In genomic region chr9:12812710-12813109, GRCh38 we compare ENCODE assay signal across 17 cellular contexts. TPM values are rescaled to one million over a fixed set of nuclear protein-coding genes. Genes with fewer than 3 reads are reported as not detected.
A peak's percentile ranks its signal among the peaks of the same experiment; 100 is the strongest.
DNase-seq lines count a peak whose midpoint lies in the region; ATAC-seq and TF ChIP-seq lines count a peak whose summit lies in the region.
"Had no signal": no experiment of that assay in that cellular context is flagged by ENCODE, and none has a peak within 500 bp of the region (broad histone marks: within the 10 kb centered on the region; RNA-seq: fewer than 3 reads in every experiment).

No MANE protein-coding gene starts in this region.

- WGBS in body of pancreas, 2 donors: 0 to 30% methylated on average over 1 of the region's 1 CpG
- WGBS in stomach, 5 donors: 0 to 52% (median 29%) methylated on average over 1 of the region's 1 CpG

- H3K27ac ChIP-seq in body of pancreas: peak overlapping the region in 3 of 4 donors; percentile 76 to 89 (median 84)
- H3K27ac ChIP-seq in foreskin keratinocyte: peak overlapping the region; percentile 99
- H3K27ac ChIP-seq in stomach: peak overlapping the region in 4 of 5 donors; percentile 3 to 84 (median 78)
- H3K27ac ChIP-seq: left ventricle myocardium inferior, ovary had no signal

- no peak for TF ChIP-seq CTCF in HFFc6 (IDR thresholded peaks at IDR 0.05)
- TF ChIP-seq CTCF in body of pancreas (IDR thresholded peaks at IDR 0.05): no peak
- no peak for TF ChIP-seq CTCF in foreskin keratinocyte (conservative IDR thresholded peaks at IDR 0.05)
- TF ChIP-seq CTCF in stomach (IDR thresholded peaks at IDR 0.05): no peak
- TF ChIP-seq CTCF in CD14-positive monocyte (IDR thresholded peaks at IDR 0.05): no peak

- no peaks in the 10 kb centered on the region for H3K36me3 Mint-ChIP-seq in HFFc6 (ENCODE audit: low read depth)
- H3K36me3 Mint-ChIP-seq in CD14-positive monocyte: no peaks in the 10 kb centered on the region

- H3K9me3 ChIP-seq in body of pancreas (no peaks in the 10 kb centered on the region), stomach (no peaks in the 10 kb centered on the region)
- H3K9me3 ChIP-seq: left ventricle myocardium inferior, ovary had no signal

- peaks cover 43% of the 10 kb centered on the region for H3K4me1 ChIP-seq in body of pancreas
- H3K4me1 ChIP-seq in foreskin keratinocyte: peaks cover 29% of the 10 kb centered on the region
- peaks cover 4 to 75% (median 45%) of the 10 kb centered on the region in 4 donors for H3K4me1 ChIP-seq in stomach

- H3K4me3 ChIP-seq in body of pancreas: no peak overlapping the region
- H3K4me3 ChIP-seq in stomach: no peak overlapping the region
- H3K4me3 ChIP-seq: left ventricle myocardium inferior, ovary had no signal

- TF ChIP-seq EP300 in stomach (IDR thresholded peaks at IDR 0.05): no peak

- no peak for ATAC-seq in body of pancreas
- ATAC-seq in foreskin keratinocyte: no peak
- ATAC-seq in HG03520 (IDR thresholded peaks at IDR 0.05; ENCODE audit: unreplicated experiment): no peak
- ATAC-seq: effector memory CD8-positive, alpha-beta T cell had no signal

- peaks cover 61% of the 10 kb centered on the region for H3K4me1 Mint-ChIP-seq in HFFc6 (ENCODE audit: low read depth)
- no peaks in the 10 kb centered on the region for H3K4me1 Mint-ChIP-seq in CD14-positive monocyte

- H3K36me3 ChIP-seq in body of pancreas (replicated peaks in 1 of 2; ENCODE audit: insufficient read depth in 1 of 2, low read depth in 2 of 2) (no peaks in the 10 kb centered on the region), stomach (no peaks in the 10 kb centered on the region)
- H3K36me3 ChIP-seq: left ventricle myocardium inferior, ovary had no signal

- H3K4me3 Mint-ChIP-seq in HFFc6: no peak overlapping the region
- no peak overlapping the region for H3K4me3 Mint-ChIP-seq in CD14-positive monocyte
- H3K4me3 Mint-ChIP-seq: effector memory CD8-positive, alpha-beta T cell had no signal

- H3K27me3 ChIP-seq in body of pancreas: no peaks in the 10 kb centered on the region
- H3K27me3 ChIP-seq in foreskin keratinocyte: no peaks in the 10 kb centered on the region
- no peaks in the 10 kb centered on the region for H3K27me3 ChIP-seq in stomach
- H3K27me3 ChIP-seq: ovary had no signal

- no peak for DNase-seq in HFFc6
- no peak for DNase-seq in body of pancreas
- no peak for DNase-seq in foreskin keratinocyte
- DNase-seq in stomach: no peak
- no peak for DNase-seq in CD14-positive monocyte (ENCODE audit: low spot score)
- DNase-seq in NCI-H1417 treated with DMSO at 0.1 percent for 48 hours (lab: John Stamatoyannopoulos, UW): no peak
- DNase-seq: activated CD4-positive, alpha-beta T cell treated with anti-CD3 and anti-CD28 coated beads for 48 hours; activated gamma-delta T cell; cerebellar nuclear complex; DMS 273 treated with DMSO at 0.1 percent for 48 hours; effector memory CD8-positive, alpha-beta T cell; GF-D8; left ventricle myocardium inferior; NCI-H1092; NCI-H526 treated with DMSO at 0.1 percent for 48 hours; ovary had no signal

- TF ChIP-seq POLR2A in body of pancreas (IDR thresholded peaks at IDR 0.05): no peak
- TF ChIP-seq POLR2A in stomach (IDR thresholded peaks at IDR 0.05): no peak

- H3K9me3 Mint-ChIP-seq in HFFc6 (no peaks in the 10 kb centered on the region), CD14-positive monocyte (peaks cover 0 to 1% (median 0%) of the 10 kb centered on the region in 7 donors)

- H3K27me3 Mint-ChIP-seq in HFFc6 (ENCODE audit: insufficient read depth) (no peaks in the 10 kb centered on the region; the same call in 1 of the 2 replicates), CD14-positive monocyte (ENCODE audit: low read depth in 3 of 3) (no peaks in the 10 kb centered on the region)
- H3K27me3 Mint-ChIP-seq: effector memory CD8-positive, alpha-beta T cell had no signal

- intact Hi-C loops in body of pancreas (cut with DNase I): no loop called here
- intact Hi-C loops in stomach (cut with DNase I; ENCODE audit: low total_unique reads): no loop called here
- intact Hi-C loops in CD14-positive monocyte (cut with micrococcal nuclease): no loop called here

- 0 out of 2 replicates have a peak overlapping the region, but pooled peaks have one; percentile 22 for H3K27ac Mint-ChIP-seq in HFFc6
- H3K27ac Mint-ChIP-seq in CD14-positive monocyte: no peak overlapping the region
- H3K27ac Mint-ChIP-seq: effector memory CD8-positive, alpha-beta T cell had no signal

RNA-seq across cellular contexts. Expression of gene LURAP1L, which starts 37.9 kb away (rescaled TPM):
- total RNA-seq in HFFc6 (2021; fragmentation: NEBNext Ultra II Directional; extraction: Animal tissue kit (Norgen Biotek cat#: 25700)): 1 to 10 TPM; 1.1 to 1.7 (median 1.3) TPM
- 10 to 100 TPM; 12.2 to 20.2 TPM for total RNA-seq in body of pancreas
- 3.6 TPM in 2 replicates for total RNA-seq in foreskin keratinocyte
- polyA plus RNA-seq in foreskin keratinocyte: 2.4 and 2.7 TPM in 2 replicates
- total RNA-seq in stomach: 10 to 100 TPM; 19.3 to 32.2 (median 28.1) TPM
- 10 to 100 TPM in 2 of 3 donors, 1 to 10 TPM in 1; 6.7 to 11.9 (median 11.8) TPM for polyA plus RNA-seq in stomach
- not detected for polyA plus RNA-seq in CD14-positive monocyte
